ENCODE assay signal across 23 cellular contexts in the genomic region with DNA sequence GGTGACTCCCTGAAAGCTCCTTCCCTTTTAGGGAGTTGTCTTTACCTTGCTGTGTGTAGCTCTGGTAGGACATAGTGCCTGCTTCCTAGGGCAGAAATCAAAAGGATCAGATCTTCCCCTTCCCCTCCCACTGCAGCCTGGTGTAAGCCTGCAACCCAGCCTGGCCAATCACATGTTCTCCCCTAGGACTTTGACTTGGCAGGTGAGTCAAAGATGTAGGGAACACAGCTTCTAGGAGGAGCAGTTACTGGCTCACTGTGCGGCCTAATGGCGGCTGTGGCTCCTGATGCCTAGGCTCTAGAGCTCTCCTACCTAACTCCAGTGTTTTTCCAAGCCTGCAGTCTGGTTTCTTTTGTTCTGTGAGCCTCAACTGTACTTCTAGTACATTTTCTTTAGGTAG.
"Had no signal": no experiment of that assay in that cellular context is flagged by ENCODE, and none has a peak within 500 bp of the region (broad histone marks: within the 10 kb centered on the region; RNA-seq: fewer than 3 reads in every experiment).

No MANE protein-coding gene starts in this region.

- ATAC-seq: HepG2, SK-N-SH treated with all-trans-retinoic acid at 6 μM for 48 hours had no signal

- H3K27ac ChIP-seq: RWPE1, SJCRH30 had no signal

- DNase-seq: IMR-90, Karpas-422, KG1, MG63, NCI-H1092, NCI-H1105 treated with DMSO at 0.1 percent for 48 hours, NCI-H1417 treated with DMSO at 0.1 percent for 48 hours, NCI-H146, NCI-H1694 treated with DMSO at 0.1 percent for 48 hours, NCI-H2029, NCI-H2081 treated with DMSO at 0.1 percent for 48 hours, NCI-H2171, NCI-H226, NCI-H446, NCI-H510A, NCI-H524 treated with DMSO at 0.1 percent for 48 hours, NCI-H69, NCI-H774, SHP77 treated with DMSO at 0.1 percent for 48 hours, SJCRH30 had no signal

- H3K4me1 ChIP-seq: SJCRH30 had no signal

- H3K27me3 ChIP-seq: MG63, SJCRH30 had no signal

- H3K9me3 ChIP-seq: MG63, SJCRH30 had no signal

- H3K36me3 ChIP-seq: MG63, SJCRH30 had no signal

- H3K4me3 ChIP-seq: MG63, SJCRH30 had no signal
